In the genomic region with DNA sequence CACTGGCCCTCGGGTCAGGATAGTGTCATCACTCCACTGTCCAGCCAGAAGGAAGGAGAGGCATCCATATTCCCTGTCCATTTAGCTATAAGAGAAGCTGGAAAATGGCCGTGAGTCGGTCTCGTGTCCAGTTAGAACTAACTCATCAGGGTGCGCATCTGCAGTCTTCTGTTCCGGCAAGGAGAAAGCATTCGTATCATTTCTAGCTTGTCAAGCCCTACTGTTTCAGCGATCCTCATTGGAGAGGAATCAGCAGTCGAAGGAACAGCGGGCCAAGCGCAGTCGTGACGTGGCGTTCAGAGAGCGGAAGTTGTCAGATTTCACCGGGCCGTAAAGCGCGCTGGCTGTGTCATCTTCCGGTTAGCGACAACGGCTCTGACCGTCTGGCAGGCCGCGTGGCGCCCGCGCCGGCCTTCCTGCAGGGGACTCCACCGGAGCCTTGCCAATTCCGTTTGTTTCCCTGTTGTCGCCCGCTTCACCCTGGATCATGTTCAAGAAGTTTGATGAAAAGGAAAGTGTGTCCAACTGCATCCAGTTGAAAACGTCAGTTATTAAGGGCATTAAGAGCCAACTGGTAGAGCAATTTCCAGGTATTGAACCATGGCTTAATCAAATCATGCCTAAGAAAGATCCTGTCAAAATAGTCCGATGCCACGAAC, we compare ENCODE assay signal across 8 cellular contexts. TPM values are rescaled to one million over a fixed set of nuclear protein-coding genes. Genes with fewer than 3 reads are reported as not detected.
DNase-seq lines count a peak whose midpoint lies in the region; ATAC-seq and TF ChIP-seq lines count a peak whose summit lies in the region.

No MANE protein-coding gene starts in this region.

- H3K4me3 Mint-ChIP-seq in activated CD4-positive, alpha-beta T cell treated with anti-CD3 and anti-CD28 coated beads, Interleukin-2, amount 10 ng/mL, durations not matched to agents 24 days and 14 days = peak overlapping the region; percentile 94
- H3K4me3 Mint-ChIP-seq in dendritic cell treated with granulocyte-macrophage colony-stimulating factor and Interleukin-4, amounts not matched to agents 40 ng/mL and 50 ng/mL, for 4 days = peak overlapping the region; percentile 79

- peak; percentile 66 for DNase-seq in NK-92 treated with Interleukin-12 subunit alpha and Interleukin-12 subunit beta, amount 100 ng/mL, for 24 hours (lab: John Stamatoyannopoulos, UW)
- DNase-seq in NK-92 (lab: John Stamatoyannopoulos, UW; ENCODE audit: unreplicated experiment) = no peak
- peak; percentile 85 for DNase-seq in NCI-H446 treated with DMSO at 0.1 percent for 48 hours (lab: John Stamatoyannopoulos, UW)
- peak; percentile 94 for DNase-seq in activated CD4-positive, alpha-beta T cell treated with anti-CD3 and anti-CD28 coated beads, Interleukin-2, amount 10 ng/mL, durations not matched to agents 24 days and 14 days
- DNase-seq in left lung = peak; percentile 83 to 88
- peak; percentile 71 for DNase-seq in stimulated activated CD4-positive, alpha-beta T cell treated with anti-CD3 and anti-CD28 coated beads, Interleukin-2, amount 100 ng/mL, for 4 hours (ENCODE audit: low read depth)

- no peak for TF ChIP-seq CTCF in left lung (IDR thresholded peaks at IDR 0.05)

- H3K36me3 ChIP-seq in left lung = peaks cover 0 to 93% of the 10 kb centered on the region in 2 donors

- H3K4me3 ChIP-seq in left lung = peak overlapping the region; percentile 32 to 40

- intact Hi-C loops in activated CD4-positive, alpha-beta T cell treated with anti-CD3 and anti-CD28 coated beads, Interleukin-2, amount 10 ng/mL, durations not matched to agents 24 days and 14 days (cut with micrococcal nuclease) = no loop called here
- intact Hi-C loops in dendritic cell treated with granulocyte-macrophage colony-stimulating factor and Interleukin-4, amounts not matched to agents 40 ng/mL and 50 ng/mL, for 4 days (cut with micrococcal nuclease) = loop anchor here (1.0 kb wide), 1 partner anchor 25 kb away; no protein-coding TSS in a partner anchor
- intact Hi-C loops in left lung (cut with DNase I) = no loop called here

- H3K27ac ChIP-seq in left lung = peak overlapping the region; percentile 84 to 85

- H3K27ac Mint-ChIP-seq in activated CD4-positive, alpha-beta T cell treated with anti-CD3 and anti-CD28 coated beads, Interleukin-2, amount 10 ng/mL, durations not matched to agents 24 days and 14 days = peak overlapping the region; percentile 96
- peak overlapping the region; percentile 95 for H3K27ac Mint-ChIP-seq in dendritic cell treated with granulocyte-macrophage colony-stimulating factor and Interleukin-4, amounts not matched to agents 40 ng/mL and 50 ng/mL, for 4 days

- no peaks in the 10 kb centered on the region for H3K27me3 Mint-ChIP-seq in activated CD4-positive, alpha-beta T cell treated with anti-CD3 and anti-CD28 coated beads, Interleukin-2, amount 10 ng/mL, durations not matched to agents 24 days and 14 days
- no peaks in the 10 kb centered on the region for H3K27me3 Mint-ChIP-seq in dendritic cell treated with granulocyte-macrophage colony-stimulating factor and Interleukin-4, amounts not matched to agents 40 ng/mL and 50 ng/mL, for 4 days

- peaks cover 22% of the 10 kb centered on the region for H3K4me1 Mint-ChIP-seq in activated CD4-positive, alpha-beta T cell treated with anti-CD3 and anti-CD28 coated beads, Interleukin-2, amount 10 ng/mL, durations not matched to agents 24 days and 14 days
- peaks cover 20% of the 10 kb centered on the region for H3K4me1 Mint-ChIP-seq in dendritic cell treated with granulocyte-macrophage colony-stimulating factor and Interleukin-4, amounts not matched to agents 40 ng/mL and 50 ng/mL, for 4 days (ENCODE audit: low read depth)

- no peaks in the 10 kb centered on the region for H3K9me3 Mint-ChIP-seq in activated CD4-positive, alpha-beta T cell treated with anti-CD3 and anti-CD28 coated beads, Interleukin-2, amount 10 ng/mL, durations not matched to agents 24 days and 14 days
- no peaks in the 10 kb centered on the region for H3K9me3 Mint-ChIP-seq in dendritic cell treated with granulocyte-macrophage colony-stimulating factor and Interleukin-4, amounts not matched to agents 40 ng/mL and 50 ng/mL, for 4 days

- H3K27me3 ChIP-seq in left lung = no peaks in the 10 kb centered on the region

- peaks cover 70% of the 10 kb centered on the region for H3K36me3 Mint-ChIP-seq in activated CD4-positive, alpha-beta T cell treated with anti-CD3 and anti-CD28 coated beads, Interleukin-2, amount 10 ng/mL, durations not matched to agents 24 days and 14 days (ENCODE audit: low read depth)
- H3K36me3 Mint-ChIP-seq in dendritic cell treated with granulocyte-macrophage colony-stimulating factor and Interleukin-4, amounts not matched to agents 40 ng/mL and 50 ng/mL, for 4 days (ENCODE audit: low read depth) = peaks cover 95% of the 10 kb centered on the region

- ATAC-seq in HG03060 (IDR thresholded peaks at IDR 0.05; ENCODE audit: low read depth, unreplicated experiment) (peak; percentile 49), left lung (peak; percentile 77)

- H3K9me3 ChIP-seq in left lung = no peaks in the 10 kb centered on the region

- H3K4me1 ChIP-seq in left lung = peaks cover 15 to 42% of the 10 kb centered on the region in 2 donors

RNA-seq across cellular contexts. Expression of gene HM13, which starts 32.9 kb away (rescaled TPM):
- 181 and 193 TPM in 2 replicates for total RNA-seq in activated CD4-positive, alpha-beta T cell treated with anti-CD3 and anti-CD28 coated beads, Interleukin-2, amount 10 ng/mL, durations not matched to agents 24 days and 14 days
- total RNA-seq in left lung = 100 to 1,000 TPM; 185 to 282 TPM

RNA-seq across cellular contexts. Expression of gene ID1, which starts 57.9 kb away (rescaled TPM):
- 2.7 and 2.9 TPM in 2 replicates for total RNA-seq in activated CD4-positive, alpha-beta T cell treated with anti-CD3 and anti-CD28 coated beads, Interleukin-2, amount 10 ng/mL, durations not matched to agents 24 days and 14 days
- total RNA-seq in left lung = 100 to 1,000 TPM; 185 to 297 TPM

Comparison
In these comparisons a context has a peak if more than half of its experiments do, and no peak if none do; other contexts are left out.
1. RNA of gene ID1, which starts 57.9 kb away (total RNA-seq): 185 to 297 TPM in left lung; 2.7 to 2.9 TPM in activated CD4-positive, alpha-beta T cell treated with anti-CD3 and anti-CD28 coated beads, Interleukin-2, amount 10 ng/mL, durations not matched to agents 24 days and 14 days; every median in the first group is over 10 times any median in the second.